Comparison of ENCODE assay signal across 1 cellular context in genomic region chr10:124465003-124465776, GRCh38.
TF ChIP-seq lines count a peak whose summit lies in the region.

No MANE protein-coding gene starts in this region.

TF ChIP-seq in SK-N-SH, 30 proteins besides CTCF, POLR2A, EP300 and RAD21 (continued from another document):
- TF ChIP-seq PBX3 (IDR thresholded peaks at IDR 0.05) (no peak), NRF1 (IDR thresholded peaks at IDR 0.05; ENCODE audit: low read depth, low read length) (no peak), ZBTB33 (IDR thresholded peaks at IDR 0.05; ENCODE audit: borderline replicate concordance, low read depth) (no peak), FOXM1 (IDR thresholded peaks at IDR 0.05; ENCODE audit: low read depth) (no peak), ELF1 (IDR thresholded peaks at IDR 0.05) (no peak), CHD2 (IDR thresholded peaks at IDR 0.05; ENCODE audit: low read length, partially characterized antibody) (no peak), RXRA (IDR thresholded peaks at IDR 0.05; ENCODE audit: borderline replicate concordance, low read depth) (no peak), MAX (IDR thresholded peaks at IDR 0.05; ENCODE audit: low read depth) (no peak), USF1 (IDR thresholded peaks at IDR 0.05; ENCODE audit: borderline replicate concordance, low read depth) (no peak), FOXJ3 (CRISPR knock-in tag; IDR thresholded peaks at IDR 0.05) (no peak), EZH2phosphoT487 (IDR thresholded peaks at IDR 0.05; ENCODE audit: borderline replicate concordance, low read depth) (no peak), MEF2A (IDR thresholded peaks at IDR 0.05; ENCODE audit: borderline replicate concordance, low read depth) (no peak)
